In genomic region chr7:101888564-101888963, GRCh38 we compare ENCODE assay signal across 7 cellular contexts.
A peak's percentile ranks its signal among the peaks of the same experiment; 100 is the strongest.
DNase-seq lines count a peak whose midpoint lies in the region; ATAC-seq, FAIRE-seq and TF ChIP-seq lines count a peak whose summit lies in the region.
"Not testable (repeated sequence)": the region's sequence is repeated elsewhere in the genome, so short reads cannot be mapped to it uniquely, and the experiment has no call there.

No MANE protein-coding gene starts in this region.

- WGBS in A549 (ENCODE audit: missing lambda C conversion rate) = 91% methylated on average over 3 of the region's 3 CpGs
- no CpG with 5 or more reads among the region's 3 CpGs for WGBS in IMR-90 (ENCODE audit: extremely low coverage in 2 of 2, insufficient read length in 1 of 2), 2 experiments

- not testable (repeated sequence) for FAIRE-seq in A549 (lab: Jason Lieb, UNC)

- peaks cover 47 to 89% of the 10 kb centered on the region in 2 experiments for H3K79me1 ChIP-seq in IMR-90 (ENCODE audit: low read depth in 1 of 2, low read length in 2 of 2)

- H3K79me2 ChIP-seq in OCI-LY7 (ENCODE audit: insufficient read depth, low read depth, low read length) = peaks cover 100% of the 10 kb centered on the region

- POLR2A ChIA-PET in A549 (lab: Yijun Ruan, JAX); IMR-90 (lab: Charles Lee; ENCODE audit: unreplicated experiment); WTC11 (lab: Charles Lee): not testable (repeated sequence)
- POLR2A ChIA-PET in OCI-LY7 (lab: Charles Lee) = interaction anchor here (0.6 to 2.2 kb wide), 8 partner anchors 10 to 282 kb away, joined by 3 to 14 read pairs (median 5); no protein-coding TSS in a partner anchor

- not testable (repeated sequence) for H3K4me3 ChIP-seq in A549; BLaER1 treated with 17β-estradiol and CSF1 and Interleukin-3, amounts not matched to agents 10 nM and 100 nM; IMR-90 (ENCODE audit: insufficient read depth, low read depth, low read length); OCI-LY7 (ENCODE audit: low read depth, low read length, poor library complexity, severe bottlenecking)

- H3K9me3 Mint-ChIP-seq in WTC11; central memory CD8-positive, alpha-beta T cell; type B pancreatic cell: not testable (repeated sequence)

- not testable (repeated sequence) for H2BK5ac ChIP-seq in IMR-90 (ENCODE audit: low read depth, low read length, poor library complexity, severe bottlenecking)

- H3K9me1 ChIP-seq in IMR-90 (ENCODE audit: insufficient read depth, low read length) = peaks cover 14% of the 10 kb centered on the region

- not testable (repeated sequence) for H3K9me2 ChIP-seq in OCI-LY7 (ENCODE audit: insufficient read depth, low read length)

- H3K9me3 ChIP-seq in A549; BLaER1 treated with 17β-estradiol and CSF1 and Interleukin-3, amounts not matched to agents 10 nM and 100 nM (replicated peaks in 1 of 11); IMR-90 (ENCODE audit: control insufficient read depth, insufficient read depth, low read length); OCI-LY7 (ENCODE audit: low read length): not testable (repeated sequence)

- H3K4me1 Mint-ChIP-seq in WTC11 (peaks cover 60% of the 10 kb centered on the region), type B pancreatic cell (ENCODE audit: unreplicated experiment) (peaks cover 33% of the 10 kb centered on the region)
- H3K4me1 Mint-ChIP-seq in central memory CD8-positive, alpha-beta T cell = peaks cover 40% of the 10 kb centered on the region

- intact Hi-C loops in IMR-90 (cut with micrococcal nuclease) = not testable (repeated sequence)
- intact Hi-C loops in OCI-LY7 (cut with micrococcal nuclease; ENCODE audit: unreplicated experiment) = loop anchor here (5.0 kb wide), 1 partner anchor 44 kb away; no protein-coding TSS in a partner anchor

- not testable (repeated sequence) for H2AFZ ChIP-seq in IMR-90 (replicated peaks; ENCODE audit: low read length, poor library complexity); OCI-LY7 (ENCODE audit: low read length)

- not testable (repeated sequence) for TF ChIP-seq CTCF in A549 (IDR thresholded peaks at IDR 0.05); IMR-90 (conservative IDR thresholded peaks at IDR 0.05; ENCODE audit: low read depth, low read length); OCI-LY7 (conservative IDR thresholded peaks at IDR 0.05; ENCODE audit: low read length); WTC11 (IDR thresholded peaks at IDR 0.05); type B pancreatic cell (conservative IDR thresholded peaks at IDR 0.05)

- not testable (repeated sequence) for H2AK5ac ChIP-seq in IMR-90 (ENCODE audit: low read depth, low read length)

- H4K8ac ChIP-seq in IMR-90 (ENCODE audit: low read depth in 2 of 2, low read length in 2 of 2) = not testable (repeated sequence)

- not testable (repeated sequence) for H4K5ac ChIP-seq in IMR-90 (ENCODE audit: low read depth, low read length)

- in situ Hi-C loops in IMR-90 (cut with MboI; ENCODE audit: low sequenced_read_pairs) = not testable (repeated sequence)

- H3K27ac Mint-ChIP-seq in WTC11 = peak overlapping the region; percentile 32; the same call in 1 of the 2 replicates
- peak overlapping the region; percentile 17 for H3K27ac Mint-ChIP-seq in central memory CD8-positive, alpha-beta T cell (ENCODE audit: low read depth)
- peak overlapping the region; percentile 20 for H3K27ac Mint-ChIP-seq in type B pancreatic cell

- not testable (repeated sequence) for H3K56ac ChIP-seq in IMR-90 (ENCODE audit: extremely low read depth, insufficient read depth, low read length)

- not testable (repeated sequence) for H3K27me3 Mint-ChIP-seq in WTC11 (ENCODE audit: low read depth); central memory CD8-positive, alpha-beta T cell; type B pancreatic cell

- not testable (repeated sequence) for H3K4me3 Mint-ChIP-seq in WTC11; central memory CD8-positive, alpha-beta T cell; type B pancreatic cell

- ATAC-seq in A549; IMR-90 (ENCODE audit: low read depth); WTC11; central memory CD8-positive, alpha-beta T cell (replicated peaks; ENCODE audit: extremely low read depth, poor library complexity, severe bottlenecking): not testable (repeated sequence)

- H2BK120ac ChIP-seq in IMR-90 (ENCODE audit: low read depth, low read length) = not testable (repeated sequence)

- dilution Hi-C loops in IMR-90 (cut with HindIII; ENCODE audit: low sequenced_read_pairs, unreplicated experiment) = not testable (repeated sequence)

- H3K9ac ChIP-seq in BLaER1 treated with 17β-estradiol and CSF1 and Interleukin-3, amounts not matched to agents 10 nM and 100 nM; IMR-90 (ENCODE audit: low read depth, low read length): not testable (repeated sequence)

- TF ChIP-seq POLR2A in A549 (IDR thresholded peaks at IDR 0.05; ENCODE audit: low read length); IMR-90 (IDR thresholded peaks at IDR 0.05; ENCODE audit: low read depth, low read length): not testable (repeated sequence)

- H3K4me1 ChIP-seq in A549 (peaks cover 86% of the 10 kb centered on the region), IMR-90 (ENCODE audit: control insufficient read depth, insufficient read depth, low read length) (peaks cover 12% of the 10 kb centered on the region), OCI-LY7 (ENCODE audit: insufficient read depth, low read length, poor library complexity, severe bottlenecking) (peaks cover 99% of the 10 kb centered on the region)
- H3K4me1 ChIP-seq in BLaER1 treated with 17β-estradiol and CSF1 and Interleukin-3, amounts not matched to agents 10 nM and 100 nM = peaks cover 82 to 100% (median 96%) of the 10 kb centered on the region in 10 experiments

- H3K36me3 ChIP-seq in BLaER1 treated with 17β-estradiol and CSF1 and Interleukin-3, amounts not matched to agents 10 nM and 100 nM = peaks cover 0 to 16% (median 6%) of the 10 kb centered on the region in 11 experiments; a peak in 7 of 22 replicates
- not testable (repeated sequence) for H3K36me3 ChIP-seq in IMR-90 (ENCODE audit: control insufficient read depth, insufficient read depth, low read length)
- H3K36me3 ChIP-seq in OCI-LY7 (ENCODE audit: insufficient read depth, low read length) = peaks cover 50% of the 10 kb centered on the region

- not testable (repeated sequence) for BruUV-seq in IMR-90 (replicated peaks; lab: Mats Ljungman, UMichigan); OCI-LY7 (replicated peaks; lab: Mats Ljungman, UMichigan)

- H3K23ac ChIP-seq in IMR-90 (ENCODE audit: low read depth, low read length) = not testable (repeated sequence)

- not testable (repeated sequence) for TF ChIP-seq RAD21 in A549 (conservative IDR thresholded peaks at IDR 0.05 in 1 of 2, IDR thresholded peaks at IDR 0.05 in 1 of 2); IMR-90 (IDR thresholded peaks at IDR 0.05; ENCODE audit: low read length)

- peak overlapping the region; percentile 93 to 96 for H3K27ac ChIP-seq in A549
- H3K27ac ChIP-seq in BLaER1 treated with 17β-estradiol and CSF1 and Interleukin-3, amounts not matched to agents 10 nM and 100 nM; IMR-90 (ENCODE audit: insufficient read depth, low read length): not testable (repeated sequence)
- peak overlapping the region; percentile 93 for H3K27ac ChIP-seq in OCI-LY7 (ENCODE audit: low read depth, low read length, poor library complexity, severe bottlenecking)

- not testable (repeated sequence) for H2BK20ac ChIP-seq in IMR-90 (ENCODE audit: low read depth, low read length)

- H3K4ac ChIP-seq in IMR-90 (ENCODE audit: low read depth, low read length) = not testable (repeated sequence)

- H3K36me3 Mint-ChIP-seq in WTC11; central memory CD8-positive, alpha-beta T cell (ENCODE audit: insufficient read depth); type B pancreatic cell: not testable (repeated sequence)

- not testable (repeated sequence) for TF ChIP-seq EP300 in A549 (IDR thresholded peaks at IDR 0.05)

- H4K91ac ChIP-seq in IMR-90 (ENCODE audit: insufficient read depth, low read depth, low read length) = not testable (repeated sequence)

- H2AK9ac ChIP-seq in IMR-90 (replicated peaks; ENCODE audit: low read depth, low read length, poor library complexity) = not testable (repeated sequence)

- H3K4me2 ChIP-seq in A549 = peak overlapping the region; percentile 50; the same call in 1 of the 3 replicates
- H3K4me2 ChIP-seq in BLaER1 treated with 17β-estradiol and CSF1 and Interleukin-3, amounts not matched to agents 10 nM and 100 nM = peak overlapping the region in 8 of 11 experiments; percentile 20 to 85 (median 54); a peak in 12 of 22 replicates
- H3K4me2 ChIP-seq in IMR-90 (ENCODE audit: low read depth, low read length) = not testable (repeated sequence)
- H3K4me2 ChIP-seq in OCI-LY7 (ENCODE audit: low read length) = peak overlapping the region; percentile 85

- not testable (repeated sequence) for H3K14ac ChIP-seq in IMR-90 (replicated peaks; ENCODE audit: low read depth, low read length)

- not testable (repeated sequence) for H2BK15ac ChIP-seq in IMR-90 (ENCODE audit: low read depth, low read length)

- not testable (repeated sequence) for DNase-seq in A549 (ENCODE audit: low read depth in 1 of 2, low spot score in 1 of 2); IMR-90; OCI-LY7 (ENCODE audit: low spot score); WTC11 (ENCODE audit: low spot score); central memory CD8-positive, alpha-beta T cell (ENCODE audit: low spot score in 2 of 2); type B pancreatic cell (ENCODE audit: extremely low spot score, unreplicated experiment)

- CTCF ChIA-PET in A549 (lab: Yijun Ruan, JAX) = interaction anchor here (0.6 to 1.4 kb wide), 4 partner anchors 13 to 145 kb away, joined by 3 to 4 read pairs (median 4); no protein-coding TSS in a partner anchor
- CTCF ChIA-PET in IMR-90 (lab: Yijun Ruan, JAX); OCI-LY7 (lab: Charles Lee; ENCODE audit: unreplicated experiment): not testable (repeated sequence)
- CTCF ChIA-PET in WTC11 (lab: Charles Lee) = interaction anchor here (0.7 to 1.6 kb wide), 2 partner anchors 63 to 303 kb away, joined by 3 to 4 read pairs; no protein-coding TSS in a partner anchor

- not testable (repeated sequence) for H3K18ac ChIP-seq in IMR-90 (ENCODE audit: low read depth, low read length)

- not testable (repeated sequence) for H3K27me3 ChIP-seq in BLaER1 treated with 17β-estradiol and CSF1 and Interleukin-3, amounts not matched to agents 10 nM and 100 nM; IMR-90 (ENCODE audit: control insufficient read depth, insufficient read depth, low read length)

- H4K20me1 ChIP-seq in BLaER1 treated with 17β-estradiol and CSF1 and Interleukin-3, amounts not matched to agents 10 nM and 100 nM = peaks cover 97 to 100% (median 100%) of the 10 kb centered on the region in 11 experiments
- H4K20me1 ChIP-seq in IMR-90 (ENCODE audit: insufficient read depth, low read length) (peaks cover 13% of the 10 kb centered on the region; the same call in 1 of the 2 replicates), OCI-LY7 (ENCODE audit: insufficient read depth, low read length) (peaks cover 55% of the 10 kb centered on the region; the same call in 1 of the 2 replicates)
